Comparison of ENCODE assay signal across 8 cellular contexts in the genomic region with DNA sequence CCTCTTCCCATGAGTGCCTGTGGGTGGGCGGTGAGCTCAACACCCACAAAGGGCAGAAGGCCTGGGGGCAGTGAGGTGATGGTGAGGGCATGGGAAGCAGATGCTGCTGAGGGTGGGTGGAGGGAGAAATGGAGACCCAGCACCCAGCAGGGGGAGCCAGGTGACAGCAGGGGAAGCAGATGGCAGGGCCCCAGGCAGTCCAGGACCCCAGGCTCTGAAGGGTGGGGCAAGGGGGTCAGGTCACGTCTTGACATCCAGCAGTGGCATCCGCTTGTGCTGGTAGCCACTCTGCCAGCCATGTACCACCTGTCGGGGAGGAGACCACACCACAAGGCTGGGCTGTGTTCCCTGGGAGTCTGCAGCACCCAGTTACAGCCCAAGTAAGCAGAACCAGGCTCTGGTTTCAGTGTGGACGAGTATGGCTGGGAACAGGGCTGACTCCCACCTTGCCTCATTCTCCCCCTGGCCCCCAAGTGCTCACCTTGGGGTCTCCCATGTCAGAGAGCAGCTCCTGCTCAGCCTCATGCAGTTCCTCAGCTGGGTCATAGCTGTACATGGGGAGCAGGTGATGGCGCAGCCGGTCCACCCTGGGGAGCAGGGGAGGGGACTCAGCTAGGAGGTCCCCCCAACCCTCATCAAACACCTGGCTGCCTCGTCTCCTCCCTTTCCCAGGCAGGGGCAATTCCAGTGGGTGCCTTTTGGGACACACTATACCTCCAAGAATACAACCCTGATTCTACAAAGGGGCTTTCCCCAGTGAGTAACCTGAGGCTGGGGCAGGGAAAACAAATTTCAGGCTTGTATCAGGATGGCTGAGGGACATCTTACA. TPM values are rescaled to one million over a fixed set of nuclear protein-coding genes. Genes with fewer than 3 reads are reported as not detected.
A peak's percentile ranks its signal among the peaks of the same experiment; 100 is the strongest.
DNase-seq lines count a peak whose midpoint lies in the region; ATAC-seq and TF ChIP-seq lines count a peak whose summit lies in the region.

No MANE protein-coding gene starts in this region.

- H2AFZ ChIP-seq in HCT116 (ENCODE audit: low read depth, low read length, poor library complexity, severe bottlenecking), result no peak overlapping the region

- H3K4me3 ChIP-seq in Caco-2 (ENCODE audit: low read depth, low read length) (no peak overlapping the region), HCT116 (replicated peaks in 1 of 2; ENCODE audit: low read depth in 1 of 2, low read length in 2 of 2) (no peak overlapping the region), ascending aorta (no peak overlapping the region), lower lobe of right lung (no peak overlapping the region)

- CTCF ChIA-PET in Caco-2 (lab: Charles Lee) (interaction anchor here (0.6 to 4.9 kb wide), 2 partner anchors 17 to 169 kb away, joined by 5 to 115 read pairs; no protein-coding TSS in a partner anchor), HCT116 (lab: Charles Lee) (interaction anchor here (0.7 to 4.9 kb wide), 3 partner anchors 51 to 168 kb away, joined by 9 to 69 read pairs (median 14); no protein-coding TSS in a partner anchor)

- H3K9ac ChIP-seq in HCT116 (ENCODE audit: low read length), result peak overlapping the region; percentile 93

- peaks cover 7% of the 10 kb centered on the region for H3K4me1 Mint-ChIP-seq in Caco-2 (ENCODE audit: low read depth, unreplicated experiment)

- H3K9me3 ChIP-seq in Caco-2 (no peaks in the 10 kb centered on the region), HCT116 (ENCODE audit: control insufficient read depth in 1 of 2, insufficient read depth in 1 of 2, low read depth in 1 of 2, low read length in 2 of 2) (no peaks in the 10 kb centered on the region), ascending aorta (no peaks in the 10 kb centered on the region), lower lobe of right lung (no peaks in the 10 kb centered on the region)

- no peaks in the 10 kb centered on the region for H3K9me2 ChIP-seq in HCT116 (ENCODE audit: insufficient read depth)

- H4K20me1 ChIP-seq in HCT116 (ENCODE audit: insufficient read depth), result peaks cover 8% of the 10 kb centered on the region; the same call in 1 of the 2 replicates

- DNase-seq in Caco-2 (peak in 1 of 2 experiments; percentile 71), HCT116 (ENCODE audit: low read depth, low spot score) (no peak), ascending aorta (ENCODE audit: low spot score in 2 of 2) (peak in 1 of 2 donors; percentile 57), lower lobe of right lung (peak; percentile 39), NOMO-1 (lab: John Stamatoyannopoulos, UW; ENCODE audit: unreplicated experiment in 2 of 2) (no peak)

- intact Hi-C loops in Caco-2 (cut with micrococcal nuclease; ENCODE audit: unreplicated experiment) (loop anchor here (5.0 to 10.0 kb wide), 2 partner anchors 49 to 358 kb away; no protein-coding TSS in a partner anchor), HCT116 (cut with micrococcal nuclease) (loop anchor here (2.0 kb wide), 1 partner anchor 50 kb away; no protein-coding TSS in a partner anchor), ascending aorta (cut with DNase I) (loop anchor here (10.0 kb wide), 2 partner anchors 508 to 1478 kb away; a partner anchor contains a TSS), lower lobe of right lung (cut with DNase I) (no loop called here)

- H3K27me3 ChIP-seq in Caco-2 (replicated peaks; ENCODE audit: control insufficient read depth, insufficient read depth, low read length) (no peaks in the 10 kb centered on the region), HCT116 (ENCODE audit: insufficient read depth, low read length) (no peaks in the 10 kb centered on the region), ascending aorta (no peaks in the 10 kb centered on the region), lower lobe of right lung (ENCODE audit: low read depth) (no peaks in the 10 kb centered on the region)

- no peak for TF ChIP-seq POLR2A in HCT116 (IDR thresholded peaks at IDR 0.05; ENCODE audit: borderline replicate concordance, extremely low read depth, insufficient read depth, insufficient read length)
- TF ChIP-seq POLR2A in Raji (IDR thresholded peaks at IDR 0.05; ENCODE audit: insufficient read depth, low read depth, low read length), result peak; percentile 59

- BruUV-seq in Caco-2 (replicated peaks; lab: Mats Ljungman, UMichigan), result no TSS peak
- BruUV-seq in HCT116 (replicated peaks; lab: Mats Ljungman, UMichigan), result no TSS peak

- TF ChIP-seq RAD21 in HCT116 (IDR thresholded peaks at IDR 0.05; ENCODE audit: low read depth), result no peak

- H3K27ac ChIP-seq in HCT116 (ENCODE audit: low read depth, low read length) (peak overlapping the region; percentile 95), ascending aorta (peak overlapping the region; percentile 28 to 81), lower lobe of right lung (no peak overlapping the region)

- H3K79me2 ChIP-seq in HCT116 (ENCODE audit: insufficient read depth, low read length), result peaks cover 26% of the 10 kb centered on the region

- peaks cover 44% of the 10 kb centered on the region for H3K36me3 Mint-ChIP-seq in Caco-2 (ENCODE audit: insufficient read depth, unreplicated experiment)

- RAD21 ChIA-PET in HCT116 (lab: Charles Lee; ENCODE audit: low non-redundant PET in 1 of 2, low total read pairs in 2 of 2, uncharacterized antibody in 2 of 2, unreplicated experiment in 2 of 2), result interaction anchor here (1.1 to 1.9 kb wide), 2 partner anchors 51 kb away, joined by 3 to 5 read pairs; no protein-coding TSS in a partner anchor

- no peaks in the 10 kb centered on the region for H3K27me3 Mint-ChIP-seq in Caco-2 (ENCODE audit: insufficient read depth, unreplicated experiment)

- TF ChIP-seq CTCF in Caco-2 (IDR thresholded peaks at IDR 0.05; ENCODE audit: insufficient read depth in 1 of 2, low read depth in 1 of 2, low read length in 1 of 2, severe bottlenecking in 1 of 2, unreplicated experiment in 1 of 2) (peak; percentile 47 to 57), HCT116 (IDR thresholded peaks at IDR 0.05 in 2 of 3, conservative IDR thresholded peaks at IDR 0.05 in 1 of 3; ENCODE audit: borderline replicate concordance in 1 of 3, insufficient read depth in 1 of 3, low read depth in 2 of 3, low read length in 2 of 3) (peak in 2 of 3 experiments; percentile 51 to 61; a peak in 4 of 6 replicates), ascending aorta (IDR thresholded peaks at IDR 0.05) (peak in 1 of 3 experiments; percentile 35), lower lobe of right lung (IDR thresholded peaks at IDR 0.05) (peak; percentile 23)

- H3K9me3 Mint-ChIP-seq in Caco-2 (ENCODE audit: unreplicated experiment), result no peaks in the 10 kb centered on the region

- H3K27ac Mint-ChIP-seq in Caco-2 (ENCODE audit: unreplicated experiment), result peak overlapping the region; percentile 78

- H3K36me3 ChIP-seq in Caco-2 (ENCODE audit: control insufficient read depth, insufficient read depth, low read length) (no peaks in the 10 kb centered on the region; the same call in 1 of the 2 replicates), HCT116 (ENCODE audit: control insufficient read depth in 1 of 2, insufficient read depth in 2 of 2, low read length in 2 of 2) (peaks cover 5 to 17% of the 10 kb centered on the region in 2 experiments; a peak in 1 of 4 replicates), ascending aorta (peaks cover 0 to 2% of the 10 kb centered on the region in 2 donors), lower lobe of right lung (peaks cover 14% of the 10 kb centered on the region)

- H3K4me2 ChIP-seq in HCT116 (ENCODE audit: low read length), result peak overlapping the region; percentile 87

- POLR2A ChIA-PET in Caco-2 (lab: Charles Lee), result no interaction called here
- POLR2A ChIA-PET in HCT116 (lab: Charles Lee), result interaction anchor here (0.9 to 4.9 kb wide), 8 partner anchors 10 to 168 kb away, joined by 3 to 38 read pairs (median 10); a partner anchor contains a TSS

- ATAC-seq in HCT116 (peak; percentile 12), lower lobe of right lung (no peak), HG03378 (IDR thresholded peaks at IDR 0.05; ENCODE audit: unreplicated experiment) (no peak), GM21529 (IDR thresholded peaks at IDR 0.05; ENCODE audit: unreplicated experiment) (no peak)

- H3K4me3 Mint-ChIP-seq in Caco-2 (ENCODE audit: unreplicated experiment), result peak overlapping the region; percentile 19

- H3K4me1 ChIP-seq in Caco-2, result peaks cover 11% of the 10 kb centered on the region; the same call in 1 of the 2 replicates
- peaks cover 47 to 81% of the 10 kb centered on the region in 2 experiments for H3K4me1 ChIP-seq in HCT116 (ENCODE audit: control insufficient read depth in 1 of 2, insufficient read depth in 2 of 2, low read length in 2 of 2)
- peaks cover 7 to 26% of the 10 kb centered on the region in 2 donors for H3K4me1 ChIP-seq in ascending aorta
- peaks cover 38% of the 10 kb centered on the region for H3K4me1 ChIP-seq in lower lobe of right lung

TF ChIP-seq in HCT116, 20 proteins besides CTCF, POLR2A, EP300 and RAD21 (continues in another document):
- TF ChIP-seq POLR2AphosphoS5 (IDR thresholded peaks at IDR 0.05; ENCODE audit: low read depth, low read length) (peak; percentile 98), EGR1 (IDR thresholded peaks at IDR 0.05; ENCODE audit: low read depth) (no peak)

RNA-seq across cellular contexts. Expression of a gene that starts 2.0 kb away (rescaled TPM):
- total RNA-seq in Caco-2 (2022), result 14.3 and 16.0 TPM in 2 replicates
- total RNA-seq in HCT116 (2021; ENCODE audit: unreplicated experiment), result 25.1 TPM
- 31.5 and 35.5 TPM in 2 replicates for polyA plus RNA-seq in HCT116 (2012)
- total RNA-seq in ascending aorta, result 9.2 TPM
- total RNA-seq in lower lobe of right lung, result 29.8 TPM

RNA-seq across cellular contexts. Expression of a gene that starts 10.1 kb away (rescaled TPM):
- total RNA-seq in Caco-2 (2022) (301 and 322 TPM in 2 replicates), HCT116 (2021; ENCODE audit: unreplicated experiment) (2,459 TPM), ascending aorta (21.4 TPM), lower lobe of right lung (63.5 TPM)
- polyA plus RNA-seq in HCT116 (2012), result 2,754 and 2,816 TPM in 2 replicates
